Comparison of ENCODE assay signal across 1 cellular context in genomic region chr6:170286246-170286933, GRCh38.
TF ChIP-seq lines count a peak whose summit lies in the region.

No MANE protein-coding gene starts in this region.

TF ChIP-seq in HepG2, 621 proteins besides CTCF, POLR2A, EP300 and RAD21:
- TF ChIP-seq RCOR2 (CRISPR knock-in tag; IDR thresholded peaks at IDR 0.05) (no peak), ZNF44 (CRISPR knock-in tag; IDR thresholded peaks at IDR 0.05) (no peak), ZNF503 (CRISPR knock-in tag; IDR thresholded peaks at IDR 0.05) (no peak), POLR2AphosphoS2 (IDR thresholded peaks at IDR 0.05; ENCODE audit: low read depth, low read length) (no peak), HNRNPH1 (optimal IDR thresholded peaks at IDR 0.05; ENCODE audit: low read depth, low read length) (no peak), ZNF24 (IDR thresholded peaks at IDR 0.05) (no peak), ZNF549 (CRISPR knock-in tag; IDR thresholded peaks at IDR 0.05) (no peak), RFX3 (CRISPR knock-in tag; IDR thresholded peaks at IDR 0.05) (no peak), ZSCAN31 (CRISPR knock-in tag; IDR thresholded peaks at IDR 0.05; ENCODE audit: low read depth) (no peak), FUBP1 (CRISPR knock-in tag; IDR thresholded peaks at IDR 0.05; ENCODE audit: borderline replicate concordance) (no peak), ONECUT2 (CRISPR knock-in tag; IDR thresholded peaks at IDR 0.05) (no peak), ZNF468 (CRISPR knock-in tag; IDR thresholded peaks at IDR 0.05) (no peak), ZMYM4 (CRISPR knock-in tag; IDR thresholded peaks at IDR 0.05) (no peak), PRDM10 (CRISPR knock-in tag; IDR thresholded peaks at IDR 0.05; ENCODE audit: low read depth) (no peak), SP140L (CRISPR knock-in tag; IDR thresholded peaks at IDR 0.05; ENCODE audit: borderline replicate concordance) (no peak), TFDP2 (CRISPR knock-in tag; IDR thresholded peaks at IDR 0.05) (no peak)
